In genomic region chr2:12717988-12718661, GRCh38 we compare ENCODE assay signal across 3 cellular contexts.
TF ChIP-seq lines count a peak whose summit lies in the region.

No MANE protein-coding gene starts in this region.

TF ChIP-seq in A549, 52 proteins besides CTCF, POLR2A, EP300 and RAD21 (continued from another document):
- TF ChIP-seq E2F6 (IDR thresholded peaks at IDR 0.05; ENCODE audit: borderline replicate concordance, low read depth) (no peak), CHD4 (IDR thresholded peaks at IDR 0.05; ENCODE audit: borderline replicate concordance) (no peak), BCL3 (IDR thresholded peaks at IDR 0.05) (no peak), NPAS2 (CRISPR knock-in tag; IDR thresholded peaks at IDR 0.05; ENCODE audit: borderline replicate concordance) (no peak), MAZ (IDR thresholded peaks at IDR 0.05; ENCODE audit: borderline replicate concordance, low read depth, low read length) (no peak), FOSB (CRISPR knock-in tag; IDR thresholded peaks at IDR 0.05) (no peak), TFCP2L1 (CRISPR knock-in tag; IDR thresholded peaks at IDR 0.05) (no peak), GATA3 (IDR thresholded peaks at IDR 0.05; ENCODE audit: borderline replicate concordance) (no peak), HOXA7 (CRISPR knock-in tag; IDR thresholded peaks at IDR 0.05) (no peak), HES2 (IDR thresholded peaks at IDR 0.05) (no peak), ZC3H11A (IDR thresholded peaks at IDR 0.05) (no peak), EHF (CRISPR knock-in tag; IDR thresholded peaks at IDR 0.05) (no peak), EHMT2 (IDR thresholded peaks at IDR 0.05; ENCODE audit: low read depth) (no peak), CHD2 (IDR thresholded peaks at IDR 0.05; ENCODE audit: low read length, partially characterized antibody) (no peak), HOXB13 (CRISPR knock-in tag; IDR thresholded peaks at IDR 0.05; ENCODE audit: low read depth) (no peak), ESRRA (IDR thresholded peaks at IDR 0.05; ENCODE audit: borderline replicate concordance, low read length) (no peak)

TF ChIP-seq in SK-N-SH treated with all-trans-retinoic acid at 6 μM for 48 hours, 23 proteins besides CTCF, POLR2A, EP300 and RAD21 (continued from another document):
- TF ChIP-seq PATZ1 (CRISPR knock-in tag; IDR thresholded peaks at IDR 0.05; ENCODE audit: borderline replicate concordance) (no peak), ZFP30 (CRISPR knock-in tag; IDR thresholded peaks at IDR 0.05) (no peak), OSR1 (CRISPR knock-in tag; IDR thresholded peaks at IDR 0.05) (no peak), BACH2 (CRISPR knock-in tag; IDR thresholded peaks at IDR 0.05; ENCODE audit: borderline replicate concordance) (no peak)

TF ChIP-seq in HepG2, 621 proteins besides CTCF, POLR2A, EP300 and RAD21 (continued from another document):
- TF ChIP-seq ZNF318 (CRISPR knock-in tag; IDR thresholded peaks at IDR 0.05), result no peak
- TF ChIP-seq ZNF557 (CRISPR knock-in tag; IDR thresholded peaks at IDR 0.05), result 0 out of 2 replicates have a peak, but pooled peaks have one; percentile 23
- TF ChIP-seq SUZ12 (IDR thresholded peaks at IDR 0.05; ENCODE audit: low read depth, low read length), result no peak
- TF ChIP-seq ZNF446 (CRISPR knock-in tag; IDR thresholded peaks at IDR 0.05), result no peak
- TF ChIP-seq ZNF101 (CRISPR knock-in tag; IDR thresholded peaks at IDR 0.05; ENCODE audit: borderline replicate concordance, low read depth), result no peak
- TF ChIP-seq EZH2 (conservative IDR thresholded peaks at IDR 0.05; ENCODE audit: low read depth, low read length), result peak; percentile 97
- TF ChIP-seq PHF21A (CRISPR knock-in tag; IDR thresholded peaks at IDR 0.05), result 0 out of 2 replicates have a peak, but pooled peaks have one; percentile 27
- no peak for TF ChIP-seq NFIC (IDR thresholded peaks at IDR 0.05; ENCODE audit: low read length)
- TF ChIP-seq NKX3-1 (CRISPR knock-in tag; IDR thresholded peaks at IDR 0.05), result no peak
- TF ChIP-seq AGO1 (IDR thresholded peaks at IDR 0.05; ENCODE audit: low read depth, low read length, poor library complexity, severe bottlenecking), result peak; percentile 7
- no peak for TF ChIP-seq KIAA2018 (CRISPR knock-in tag; IDR thresholded peaks at IDR 0.05; ENCODE audit: borderline replicate concordance)
- TF ChIP-seq CBX2 (IDR thresholded peaks at IDR 0.05; ENCODE audit: low read depth, low read length), result peak; percentile 10; the same call in 1 of the 2 replicates
- no peak; the same call in 1 of the 2 replicates for TF ChIP-seq CBX2 (CRISPR knock-in tag; IDR thresholded peaks at IDR 0.05; ENCODE audit: low read depth)
